Comparison of ENCODE assay signal across 1 cellular context in genomic region chr19:39641773-39642172, GRCh38.
TF ChIP-seq lines count a peak whose summit lies in the region.

No MANE protein-coding gene starts in this region.

TF ChIP-seq in WTC11, 78 proteins besides CTCF, POLR2A, EP300 and RAD21 (continued from another document):
- no peak for TF ChIP-seq MXD4 (CRISPR knock-in tag; IDR thresholded peaks at IDR 0.05; ENCODE audit: borderline replicate concordance)
- no peak for TF ChIP-seq TEAD4 (CRISPR knock-in tag; IDR thresholded peaks at IDR 0.05)
